In the genomic region with DNA sequence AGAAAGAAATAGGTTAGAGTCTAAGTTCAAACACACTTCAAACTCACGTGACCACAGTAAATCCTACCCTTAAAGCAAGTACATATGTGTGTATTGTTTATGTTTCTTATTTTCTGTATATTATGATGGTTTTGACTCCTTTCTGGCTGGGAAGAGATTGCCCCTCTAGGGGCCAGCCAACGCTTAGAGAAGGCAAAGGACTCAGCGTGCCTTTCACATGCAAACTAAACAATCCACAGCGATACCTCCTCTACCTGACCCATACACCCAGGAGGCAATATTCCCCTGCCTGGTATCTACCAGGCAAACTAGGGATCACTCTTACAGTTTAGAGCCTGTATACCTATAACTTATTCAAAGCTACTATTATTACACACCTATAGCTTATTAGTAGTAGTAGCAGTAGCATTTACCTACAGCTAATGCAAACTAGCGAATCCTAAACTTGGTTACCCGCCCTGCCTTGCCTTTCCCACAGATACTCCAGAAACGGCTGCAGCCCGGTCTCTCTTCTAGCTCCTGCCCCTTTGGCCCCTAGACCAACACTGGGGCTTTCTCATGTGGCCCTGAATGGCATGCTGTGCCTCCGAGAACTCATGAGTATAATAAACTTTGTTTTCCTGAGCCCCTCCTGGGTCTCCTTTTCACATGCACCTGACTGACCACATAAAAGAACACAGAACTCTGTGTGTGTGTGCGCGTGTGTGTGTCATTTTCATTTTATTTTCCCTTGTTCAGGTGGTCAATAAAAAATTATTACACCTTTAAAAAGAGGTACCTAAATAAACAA, we compare ENCODE assay signal across 10 cellular contexts. TPM values are rescaled to one million over a fixed set of nuclear protein-coding genes. Genes with fewer than 3 reads are reported as not detected.
DNase-seq lines count a peak whose midpoint lies in the region; ATAC-seq and TF ChIP-seq lines count a peak whose summit lies in the region.
"Had no signal": no experiment of that assay in that cellular context is flagged by ENCODE, and none has a peak within 500 bp of the region (broad histone marks: within the 10 kb centered on the region; RNA-seq: fewer than 3 reads in every experiment).

No MANE protein-coding gene starts in this region.

- no peak overlapping the region for H3K4me2 ChIP-seq in DND-41 (ENCODE audit: insufficient read depth, low read length)

- H2AFZ ChIP-seq in DND-41 (ENCODE audit: low read depth, low read length), result no peak overlapping the region

- H3K27me3 Mint-ChIP-seq in endodermal cell (ENCODE audit: insufficient read depth), result no peaks in the 10 kb centered on the region
- no peaks in the 10 kb centered on the region for H3K27me3 Mint-ChIP-seq in neural crest cell (ENCODE audit: low read depth)
- no peaks in the 10 kb centered on the region for H3K27me3 Mint-ChIP-seq in activated CD4-positive, alpha-beta memory T cell treated with anti-CD3 and anti-CD28 coated beads for 36 hours

- H3K27ac ChIP-seq in DND-41 (ENCODE audit: low read length) (peak overlapping the region; percentile 9; the same call in 1 of the 2 replicates), endodermal cell (ENCODE audit: low read depth, low read length) (no peak overlapping the region)
- H3K27ac ChIP-seq: psoas muscle had no signal

- peaks cover 45% of the 10 kb centered on the region for H4K20me1 ChIP-seq in DND-41 (ENCODE audit: insufficient read depth, low read length)

- CTCF ChIA-PET in activated CD4-positive, alpha-beta memory T cell treated with anti-CD3 and anti-CD28 coated beads for 36 hours (lab: Charles Lee), result interaction anchor here (1.0 to 1.7 kb wide), 2 partner anchors 14 to 432 kb away, joined by 3 to 4 read pairs; partner anchors contain the start of gene NRIP1

- H3K27ac Mint-ChIP-seq in endodermal cell, result peak overlapping the region; percentile 63
- H3K27ac Mint-ChIP-seq in neural crest cell (ENCODE audit: unreplicated experiment), result no peak overlapping the region
- H3K27ac Mint-ChIP-seq in activated CD4-positive, alpha-beta memory T cell treated with anti-CD3 and anti-CD28 coated beads for 36 hours, result no peak overlapping the region

- H3K36me3 ChIP-seq in DND-41 (ENCODE audit: insufficient read depth, low read length), result no peaks in the 10 kb centered on the region
- no peaks in the 10 kb centered on the region for H3K36me3 ChIP-seq in endodermal cell (ENCODE audit: control insufficient read depth, insufficient read depth, low read length)

- POLR2A ChIA-PET in activated CD4-positive, alpha-beta memory T cell treated with anti-CD3 and anti-CD28 coated beads for 36 hours (lab: Charles Lee), result no interaction called here

- H3K9ac ChIP-seq in DND-41 (ENCODE audit: low read depth, low read length) (no peak overlapping the region), endodermal cell (ENCODE audit: extremely low read depth, low read length, poor library complexity, severe bottlenecking) (no peak overlapping the region)

- H3K36me3 Mint-ChIP-seq in endodermal cell (ENCODE audit: low read depth) (peaks cover 14% of the 10 kb centered on the region), neural crest cell (ENCODE audit: low read depth) (peaks cover 13% of the 10 kb centered on the region)
- H3K36me3 Mint-ChIP-seq in activated CD4-positive, alpha-beta memory T cell treated with anti-CD3 and anti-CD28 coated beads for 36 hours, result peaks cover 3% of the 10 kb centered on the region

- H3K27me3 ChIP-seq in DND-41 (ENCODE audit: insufficient read depth, low read length, poor library complexity) (no peaks in the 10 kb centered on the region), endodermal cell (ENCODE audit: control insufficient read depth, insufficient read depth, low read length, poor library complexity, severe bottlenecking) (no peaks in the 10 kb centered on the region)

- peaks cover 33% of the 10 kb centered on the region for H3K4me1 ChIP-seq in DND-41 (ENCODE audit: insufficient read depth, low read length)
- H3K4me1 ChIP-seq in endodermal cell (ENCODE audit: control insufficient read depth, insufficient read depth, low read length), result peaks cover 9% of the 10 kb centered on the region

- H3K79me2 ChIP-seq in DND-41 (ENCODE audit: insufficient read depth, low read length), result peaks cover 97% of the 10 kb centered on the region

- intact Hi-C loops in activated CD4-positive, alpha-beta memory T cell treated with anti-CD3 and anti-CD28 coated beads for 36 hours (cut with micrococcal nuclease), result loop anchor here (5.0 kb wide), 1 partner anchor 148 kb away; no protein-coding TSS in a partner anchor

- 23 to 51% methylated on average over 3 to 10 of the region's 11 CpGs for WGBS in endodermal cell (ENCODE audit: insufficient coverage in 1 of 2, insufficient read length in 1 of 2), 2 experiments

- H3K4me3 Mint-ChIP-seq in endodermal cell, result peak overlapping the region; percentile 17
- H3K4me3 Mint-ChIP-seq in neural crest cell, result peak overlapping the region; percentile 16
- no peak overlapping the region for H3K4me3 Mint-ChIP-seq in activated CD4-positive, alpha-beta memory T cell treated with anti-CD3 and anti-CD28 coated beads for 36 hours

- peaks cover 47% of the 10 kb centered on the region for H3K4me1 Mint-ChIP-seq in endodermal cell
- peaks cover 54% of the 10 kb centered on the region for H3K4me1 Mint-ChIP-seq in neural crest cell
- H3K4me1 Mint-ChIP-seq in activated CD4-positive, alpha-beta memory T cell treated with anti-CD3 and anti-CD28 coated beads for 36 hours (ENCODE audit: low read depth), result peaks cover 43% of the 10 kb centered on the region

- peak; percentile 40 for DNase-seq in DND-41
- DNase-seq in NCI-H1930 (lab: John Stamatoyannopoulos, UW), result peak; percentile 11 to 18
- DNase-seq in endodermal cell, result peak; percentile 62
- DNase-seq in neural crest cell (ENCODE audit: low read depth, low spot score), result no peak
- no peak for DNase-seq in activated CD4-positive, alpha-beta memory T cell treated with anti-CD3 and anti-CD28 coated beads for 36 hours
- DNase-seq: NCI-H1436 treated with DMSO at 0.1 percent for 48 hours, psoas muscle had no signal

- H3K9me3 Mint-ChIP-seq in endodermal cell, result peaks cover 16% of the 10 kb centered on the region
- peaks cover 10% of the 10 kb centered on the region for H3K9me3 Mint-ChIP-seq in neural crest cell
- no peaks in the 10 kb centered on the region for H3K9me3 Mint-ChIP-seq in activated CD4-positive, alpha-beta memory T cell treated with anti-CD3 and anti-CD28 coated beads for 36 hours

- peak; percentile 82 for ATAC-seq in DND-41 (ENCODE audit: insufficient read depth, low read depth)
- no peak for ATAC-seq in HG03025 (IDR thresholded peaks at IDR 0.05; ENCODE audit: low FRiP score, unreplicated experiment)
- no peak for ATAC-seq in GM18873 (IDR thresholded peaks at IDR 0.05; ENCODE audit: low FRiP score, unreplicated experiment)
- ATAC-seq in HG02852 (IDR thresholded peaks at IDR 0.05; ENCODE audit: unreplicated experiment), result no peak

- H3K9me3 ChIP-seq in DND-41 (ENCODE audit: insufficient read depth, low read length, severe bottlenecking) (no peaks in the 10 kb centered on the region), endodermal cell (ENCODE audit: control insufficient read depth, low read length) (peaks cover 5% of the 10 kb centered on the region)

- no peak overlapping the region for H3K4me3 ChIP-seq in DND-41 (ENCODE audit: low read depth in 1 of 2, low read length in 2 of 2)
- no peak overlapping the region for H3K4me3 ChIP-seq in endodermal cell (ENCODE audit: low read length)

- TF ChIP-seq CTCF in DND-41 (IDR thresholded peaks at IDR 0.05; ENCODE audit: borderline replicate concordance, extremely low read depth, low read length, poor library complexity, severe bottlenecking), result no peak
- TF ChIP-seq CTCF in endodermal cell (conservative IDR thresholded peaks at IDR 0.05), result peak; percentile 34
- TF ChIP-seq CTCF in neural crest cell (conservative IDR thresholded peaks at IDR 0.05), result no peak

RNA-seq across cellular contexts. Expression of gene NRIP1, which starts 14.0 kb away (rescaled TPM):
- total RNA-seq in endodermal cell (10 to 100 TPM; 29.9 to 35.9 TPM), neural crest cell (72.0 and 73.8 TPM in 2 replicates)
- polyA plus RNA-seq in endodermal cell (2013, experiment 1 of 2), result 38.8 TPM
- 43.3 TPM for polyA plus RNA-seq in endodermal cell (2013, experiment 2 of 2)
- total RNA-seq in activated CD4-positive, alpha-beta memory T cell treated with anti-CD3 and anti-CD28 coated beads for 36 hours, result 1 to 10 TPM; 4.4 to 5.4 TPM

Comparison
In these comparisons a context has a peak if more than half of its experiments do, and no peak if none do; other contexts are left out.
1. DNase-seq: peak in DND-41 (single experiment), NCI-H1930 (2 of 2) and endodermal cell (single experiment); none in neural crest cell (single experiment) and activated CD4-positive, alpha-beta memory T cell treated with anti-CD3 and anti-CD28 coated beads for 36 hours (single experiment).
2. RNA of gene NRIP1, which starts 14.0 kb away (total RNA-seq): 72.0 to 73.8 TPM in neural crest cell and 29.9 to 35.9 TPM in endodermal cell; 4.4 to 5.4 TPM in activated CD4-positive, alpha-beta memory T cell treated with anti-CD3 and anti-CD28 coated beads for 36 hours; every median in the first group is over 4 times any median in the second.